Comparison of ENCODE assay signal across 16 cellular contexts in genomic region chr7:37912756-37913155, GRCh38. TPM values are rescaled to one million over a fixed set of nuclear protein-coding genes. Genes with fewer than 3 reads are reported as not detected.
"Had no signal": no experiment of that assay in that cellular context is flagged by ENCODE, and none has a peak within 500 bp of the region (broad histone marks: within the 10 kb centered on the region; RNA-seq: fewer than 3 reads in every experiment).

No MANE protein-coding gene starts in this region.

- ATAC-seq: body of pancreas; left colon; lower lobe of right lung; stimulated activated memory B cell treated with anti-CD40 and anti-IgM and Interleukin-4, amounts not matched to agents 10 μg/mL and 1 μg/mL and 100 μg/mL, for 72 hours had no signal

- FAIRE-seq: islet of Langerhans, urothelium cell line had no signal

- DNase-seq: activated CD4-positive, alpha-beta T cell treated with anti-CD3 and anti-CD28 coated beads for 1 hour; activated CD4-positive, alpha-beta T cell treated with anti-CD3 and anti-CD28 coated beads, Interleukin-2, amount 50 U/mL, for 4 hours; activated naive CD4-positive, alpha-beta T cell treated with anti-CD3 and anti-CD28 coated beads, Interleukin-2, amount 10 ng/mL, durations not matched to agents 7 days and 5 days; activated T-cell treated with anti-CD3 and anti-CD28 coated beads for 4 hours; body of pancreas; left colon; lower lobe of right lung; T-helper 1 cell; thyroid gland had no signal

- H3K36me3 ChIP-seq: lower lobe of right lung, thyroid gland had no signal

- H3K27ac ChIP-seq: body of pancreas, lower lobe of right lung, VCaP had no signal

- H3K9me3 ChIP-seq: body of pancreas, lower lobe of right lung, thyroid gland had no signal

- H3K27me3 ChIP-seq: thyroid gland had no signal

- H3K4me3 ChIP-seq: body of pancreas, lower lobe of right lung, thyroid gland had no signal

RNA-seq across cellular contexts. Expression of gene SFRP4, which starts 3.9 kb away (rescaled TPM):
- total RNA-seq: activated T-helper 2 cell treated with anti-CD3 and anti-CD28 coated beads, Interferon-gamma antibody, Interleukin-2, Interleukin-4, amounts not matched to agents 10 μg/mL and 5 μg/mL and 100 μg/mL, durations not matched to agents 14 hours and 24 hours and 36 hours; dermis microvascular lymphatic vessel endothelial cell; neural crest cell had no signal
